ENCODE assay signal across 8 cellular contexts in the genomic region with DNA sequence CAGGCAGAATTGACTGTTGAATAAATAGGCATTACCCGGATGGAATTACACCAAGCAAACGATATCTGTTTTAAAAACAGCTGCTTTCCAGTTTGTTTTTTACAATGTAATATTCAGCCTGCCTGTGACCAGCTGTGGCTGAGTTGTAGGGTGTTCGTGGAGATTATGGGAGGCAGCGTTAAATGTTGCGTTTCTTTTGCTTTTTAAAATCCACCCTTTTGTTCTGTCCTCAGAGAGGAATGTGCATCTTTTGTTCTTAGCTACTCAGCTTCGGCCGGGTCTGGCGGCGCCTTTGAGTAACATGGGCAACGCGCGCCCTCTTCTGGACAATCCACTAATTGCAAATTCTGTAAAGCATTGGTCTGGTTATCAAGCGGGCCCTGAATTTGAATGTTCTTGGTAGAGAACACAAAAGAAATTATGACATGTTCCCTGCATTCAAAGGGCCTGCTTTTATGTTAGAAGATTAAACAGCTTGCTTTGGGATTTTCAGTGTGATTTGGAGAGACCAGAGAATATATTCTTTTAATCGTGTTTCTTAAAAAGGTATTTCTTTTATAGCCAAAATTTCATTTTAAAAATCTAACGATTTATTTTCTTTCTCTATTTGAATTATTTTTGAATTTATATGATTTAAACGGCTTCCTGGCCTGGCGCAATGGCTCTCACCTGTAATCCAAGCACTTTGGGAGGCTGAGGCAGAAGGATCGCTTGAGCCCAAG.
DNase-seq lines count a peak whose midpoint lies in the region; ATAC-seq and TF ChIP-seq lines count a peak whose summit lies in the region.

No MANE protein-coding gene starts in this region.

- H3K27me3 Mint-ChIP-seq in activated naive CD8-positive, alpha-beta T cell treated with anti-CD3 and anti-CD28 coated beads, Interleukin-2, amount 50 U/mL, for 24 hours: no peaks in the 10 kb centered on the region

- TF ChIP-seq POLR2A in heart left ventricle (IDR thresholded peaks at IDR 0.05) (no peak), prostate gland (IDR thresholded peaks at IDR 0.05) (no peak), uterus (IDR thresholded peaks at IDR 0.05) (no peak)

- H3K4me3 Mint-ChIP-seq in activated naive CD8-positive, alpha-beta T cell treated with anti-CD3 and anti-CD28 coated beads, Interleukin-2, amount 50 U/mL, for 24 hours: no peak overlapping the region

- peak; percentile 76 for DNase-seq in DMS153 (lab: John Stamatoyannopoulos, UW)
- peak; percentile 79 to 96 (median 86) for DNase-seq in NCI-H1417 (lab: John Stamatoyannopoulos, UW)
- DNase-seq in SW480 (ENCODE audit: low spot score): peak; percentile 68
- peak; percentile 88 for DNase-seq in activated naive CD8-positive, alpha-beta T cell treated with anti-CD3 and anti-CD28 coated beads, Interleukin-2, amount 50 U/mL, for 24 hours
- DNase-seq in heart left ventricle: peak; percentile 75 to 84 (median 81)
- DNase-seq in prostate gland (ENCODE audit: low spot score): peak; percentile 90
- DNase-seq in uterus: peak; percentile 78 to 86

- WGBS in heart left ventricle, 4 donors: 19 to 20% (median 19%) methylated on average over 18 of the region's 18 CpGs
- WGBS in prostate gland: 19% methylated on average over 18 of the region's 18 CpGs

- H3K9me3 ChIP-seq in HEK293 (ENCODE audit: control insufficient read depth, insufficient read depth, low read depth, low read length): no peaks in the 10 kb centered on the region
- H3K9me3 ChIP-seq in heart left ventricle: no peaks in the 10 kb centered on the region
- H3K9me3 ChIP-seq in prostate gland: no peaks in the 10 kb centered on the region
- no peaks in the 10 kb centered on the region for H3K9me3 ChIP-seq in uterus

- peaks cover 12% of the 10 kb centered on the region for H3K4me1 Mint-ChIP-seq in activated naive CD8-positive, alpha-beta T cell treated with anti-CD3 and anti-CD28 coated beads, Interleukin-2, amount 50 U/mL, for 24 hours

- peak; percentile 71 for ATAC-seq in activated naive CD8-positive, alpha-beta T cell treated with anti-CD3 and anti-CD28 coated beads, Interleukin-2, amount 50 U/mL, for 24 hours
- peak; percentile 63 to 91 (median 84) for ATAC-seq in heart left ventricle

- no peaks in the 10 kb centered on the region for H3K27me3 ChIP-seq in heart left ventricle
- H3K27me3 ChIP-seq in prostate gland (replicated peaks; ENCODE audit: insufficient read depth): no peaks in the 10 kb centered on the region
- no peaks in the 10 kb centered on the region for H3K27me3 ChIP-seq in uterus

- CTCF ChIA-PET in HEK293 (lab: Yijun Ruan, JAX): interaction anchor here (0.6 to 5.8 kb wide), 39 partner anchors 9 to 1349 kb away, joined by 3 to 101 read pairs (median 4); no protein-coding TSS in a partner anchor

- H3K27ac Mint-ChIP-seq in activated naive CD8-positive, alpha-beta T cell treated with anti-CD3 and anti-CD28 coated beads, Interleukin-2, amount 50 U/mL, for 24 hours: no peak overlapping the region

- H3K4me1 ChIP-seq in HEK293 (ENCODE audit: control insufficient read depth, insufficient read depth, low read length) (no peaks in the 10 kb centered on the region), heart left ventricle (peaks cover 0 to 5% (median 0%) of the 10 kb centered on the region in 12 donors), prostate gland (replicated peaks) (no peaks in the 10 kb centered on the region), uterus (no peaks in the 10 kb centered on the region)

- no peaks in the 10 kb centered on the region for H3K36me3 Mint-ChIP-seq in activated naive CD8-positive, alpha-beta T cell treated with anti-CD3 and anti-CD28 coated beads, Interleukin-2, amount 50 U/mL, for 24 hours (ENCODE audit: low read depth)

- TF ChIP-seq CTCF in HEK293 (tag by site-specific recombination; IDR thresholded peaks at IDR 0.05) (peak; percentile 43; the same call in 1 of the 2 replicates), heart left ventricle (IDR thresholded peaks at IDR 0.05) (peak; percentile 74 to 93 (median 84)), prostate gland (IDR thresholded peaks at IDR 0.05) (peak; percentile 69 to 90 (median 87)), uterus (IDR thresholded peaks at IDR 0.05) (peak; percentile 74 to 84 (median 83))

- POLR2A ChIA-PET in HEK293 (lab: Yijun Ruan, JAX): interaction anchor here (1.0 kb wide), 1 partner anchor 44 kb away, joined by 5 read pairs; no protein-coding TSS in a partner anchor

- peaks cover 3% of the 10 kb centered on the region for H3K9me3 Mint-ChIP-seq in activated naive CD8-positive, alpha-beta T cell treated with anti-CD3 and anti-CD28 coated beads, Interleukin-2, amount 50 U/mL, for 24 hours

- intact Hi-C loops in heart left ventricle (cut with DNase I) (loop anchor here (1.0 to 5.0 kb wide), 9 partner anchors 41 to 286 kb away; no protein-coding TSS in a partner anchor), prostate gland (cut with DNase I) (loop anchor here (10.0 kb wide), 1 partner anchor 283 kb away; no protein-coding TSS in a partner anchor), uterus (cut with DNase I; ENCODE audit: low total_unique reads) (no loop called here)

- H3K27ac ChIP-seq in HEK293 (ENCODE audit: extremely low read depth, low read depth, low read length) (no peak overlapping the region), heart left ventricle (no peak overlapping the region), prostate gland (no peak overlapping the region), uterus (no peak overlapping the region)

- H3K36me3 ChIP-seq in HEK293 (ENCODE audit: control insufficient read depth in 2 of 2, insufficient read depth in 1 of 2, low read length in 2 of 2) (no peaks in the 10 kb centered on the region), heart left ventricle (no peaks in the 10 kb centered on the region), prostate gland (no peaks in the 10 kb centered on the region), uterus (no peaks in the 10 kb centered on the region)

- H3K4me3 ChIP-seq in HEK293 (ENCODE audit: low read depth, low read length) (no peak overlapping the region), heart left ventricle (peak overlapping the region in 2 of 12 donors; percentile 11 to 32), prostate gland (no peak overlapping the region), uterus (no peak overlapping the region)

TF ChIP-seq in HEK293, 187 proteins besides CTCF, POLR2A, EP300 and RAD21:
- TF ChIP-seq ZSCAN23 (tag by site-specific recombination; IDR thresholded peaks at IDR 0.05) (no peak), ZNF660 (tag by site-specific recombination; IDR thresholded peaks at IDR 0.05) (peak; percentile 34; the same call in 1 of the 2 replicates), ZNF600 (tag by site-specific recombination; IDR thresholded peaks at IDR 0.05) (peak; percentile 60), GLI2 (tag by site-specific recombination; IDR thresholded peaks at IDR 0.05; ENCODE audit: borderline replicate concordance, low read depth) (no peak), TCF7L2 (IDR thresholded peaks at IDR 0.05; ENCODE audit: borderline replicate concordance, low read depth, low read length) (peak; percentile 41; the same call in 1 of the 2 replicates), ZBTB17 (tag by site-specific recombination; IDR thresholded peaks at IDR 0.05) (0 out of 2 replicates have a peak, but pooled peaks have one; percentile 17), GLIS1 (tag by site-specific recombination; IDR thresholded peaks at IDR 0.05) (no peak), ZNF654 (tag by site-specific recombination; IDR thresholded peaks at IDR 0.05; ENCODE audit: low read depth) (peak; percentile 85)
- TF ChIP-seq, protein P1, sequence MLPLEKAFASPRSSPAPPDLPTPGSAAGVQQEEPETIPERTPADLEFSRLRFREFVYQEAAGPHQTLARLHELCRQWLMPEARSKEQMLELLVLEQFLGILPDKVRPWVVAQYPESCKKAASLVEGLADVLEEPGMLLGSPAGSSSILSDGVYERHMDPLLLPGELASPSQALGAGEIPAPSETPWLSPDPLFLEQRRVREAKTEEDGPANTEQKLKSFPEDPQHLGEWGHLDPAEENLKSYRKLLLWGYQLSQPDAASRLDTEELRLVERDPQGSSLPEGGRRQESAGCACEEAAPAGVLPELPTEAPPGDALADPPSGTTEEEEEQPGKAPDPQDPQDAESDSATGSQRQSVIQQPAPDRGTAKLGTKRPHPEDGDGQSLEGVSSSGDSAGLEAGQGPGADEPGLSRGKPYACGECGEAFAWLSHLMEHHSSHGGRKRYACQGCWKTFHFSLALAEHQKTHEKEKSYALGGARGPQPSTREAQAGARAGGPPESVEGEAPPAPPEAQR (tag by site-specific recombination; IDR thresholded peaks at IDR 0.05): no peak
- TF ChIP-seq, protein P2, sequence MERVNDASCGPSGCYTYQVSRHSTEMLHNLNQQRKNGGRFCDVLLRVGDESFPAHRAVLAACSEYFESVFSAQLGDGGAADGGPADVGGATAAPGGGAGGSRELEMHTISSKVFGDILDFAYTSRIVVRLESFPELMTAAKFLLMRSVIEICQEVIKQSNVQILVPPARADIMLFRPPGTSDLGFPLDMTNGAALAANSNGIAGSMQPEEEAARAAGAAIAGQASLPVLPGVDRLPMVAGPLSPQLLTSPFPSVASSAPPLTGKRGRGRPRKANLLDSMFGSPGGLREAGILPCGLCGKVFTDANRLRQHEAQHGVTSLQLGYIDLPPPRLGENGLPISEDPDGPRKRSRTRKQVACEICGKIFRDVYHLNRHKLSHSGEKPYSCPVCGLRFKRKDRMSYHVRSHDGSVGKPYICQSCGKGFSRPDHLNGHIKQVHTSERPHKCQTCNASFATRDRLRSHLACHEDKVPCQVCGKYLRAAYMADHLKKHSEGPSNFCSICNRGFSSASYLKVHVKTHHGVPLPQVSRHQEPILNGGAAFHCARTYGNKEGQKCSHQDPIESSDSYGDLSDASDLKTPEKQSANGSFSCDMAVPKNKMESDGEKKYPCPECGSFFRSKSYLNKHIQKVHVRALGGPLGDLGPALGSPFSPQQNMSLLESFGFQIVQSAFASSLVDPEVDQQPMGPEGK (tag by site-specific recombination; IDR thresholded peaks at IDR 0.05): no peak
TF ChIP-seq in HEK293: peak in this region for 5.
